In genomic region chr4:10721616-10722015, GRCh38 we compare ENCODE assay signal across 1 cellular context.
TF ChIP-seq lines count a peak whose summit lies in the region.

No MANE protein-coding gene starts in this region.

TF ChIP-seq in H1, 55 proteins besides CTCF, POLR2A, EP300 and RAD21:
- TF ChIP-seq KDM5A (IDR thresholded peaks at IDR 0.05; ENCODE audit: low read length), result no peak
- no peak for TF ChIP-seq HDAC2 (IDR thresholded peaks at IDR 0.05; ENCODE audit: borderline replicate concordance in 1 of 2, low read depth in 2 of 2, low read length in 2 of 2)
- TF ChIP-seq MAFK (IDR thresholded peaks at IDR 0.05; ENCODE audit: low read depth, low read length), result no peak
- TF ChIP-seq FOSL1 (IDR thresholded peaks at IDR 0.05; ENCODE audit: insufficient read depth, low read depth, low read length), result no peak
- no peak for TF ChIP-seq TBP (IDR thresholded peaks at IDR 0.05; ENCODE audit: low read depth, low read length)
- TF ChIP-seq SP1 (IDR thresholded peaks at IDR 0.05; ENCODE audit: low read depth, low read length), result no peak
- TF ChIP-seq PHF8 (conservative IDR thresholded peaks at IDR 0.05; ENCODE audit: low read depth, low read length), result no peak
- no peak for TF ChIP-seq TEAD4 (IDR thresholded peaks at IDR 0.05; ENCODE audit: low read depth, low read length)
- no peak for TF ChIP-seq HDAC6 (IDR thresholded peaks at IDR 0.05; ENCODE audit: low read depth, low read length)
- TF ChIP-seq CBX5 (IDR thresholded peaks at IDR 0.05; ENCODE audit: low read depth, low read length), result no peak
- no peak for TF ChIP-seq BACH1 (IDR thresholded peaks at IDR 0.05; ENCODE audit: low read length)
- TF ChIP-seq SIRT6 (IDR thresholded peaks at IDR 0.05; ENCODE audit: low read length), result no peak
- no peak for TF ChIP-seq CEBPB (IDR thresholded peaks at IDR 0.05; ENCODE audit: low read depth, low read length)
